8 cellular contexts compared by ENCODE assay signal in genomic region chr2:96764253-96764637, GRCh38. TPM values are rescaled to one million over a fixed set of nuclear protein-coding genes. Genes with fewer than 3 reads are reported as not detected.
DNase-seq lines count a peak whose midpoint lies in the region; ATAC-seq and TF ChIP-seq lines count a peak whose summit lies in the region.

No MANE protein-coding gene starts in this region.

- H3K4me3 ChIP-seq in OCI-LY1 (ENCODE audit: low read depth, low read length, poor library complexity, severe bottlenecking): no peak overlapping the region

- H3K9me3 Mint-ChIP-seq in effector memory CD8-positive, alpha-beta T cell: no peaks in the 10 kb centered on the region
- H3K9me3 Mint-ChIP-seq in osteocyte (ENCODE audit: unreplicated experiment): no peaks in the 10 kb centered on the region

- DNase-seq in DMS79 treated with DMSO at 0.1 percent for 48 hours (lab: John Stamatoyannopoulos, UW) (peak; percentile 56), DMS79 (lab: John Stamatoyannopoulos, UW) (no peak), osteocyte (ENCODE audit: extremely low spot score, unreplicated experiment) (no peak), DMS153 treated with DMSO at 0.1 percent for 48 hours (lab: John Stamatoyannopoulos, UW; ENCODE audit: unreplicated experiment) (no peak), AG08396 (ENCODE audit: low spot score) (no peak)
- no peak for DNase-seq in effector memory CD8-positive, alpha-beta T cell

- H3K4me2 ChIP-seq in OCI-LY1 (ENCODE audit: low read length): peak overlapping the region; percentile 76

- H3K9me3 ChIP-seq in OCI-LY1 (ENCODE audit: low read length): no peaks in the 10 kb centered on the region

- no peak overlapping the region for H3K27ac ChIP-seq in OCI-LY1 (ENCODE audit: low read depth, low read length, poor library complexity, severe bottlenecking)

- no peaks in the 10 kb centered on the region; the same call in 1 of the 2 replicates for H3K36me3 ChIP-seq in OCI-LY1 (ENCODE audit: insufficient read depth, low read length)

- no peaks in the 10 kb centered on the region for H3K9me2 ChIP-seq in OCI-LY1 (ENCODE audit: low read depth, low read length)

- H3F3A ChIP-seq in OCI-LY1 (ENCODE audit: insufficient read depth, low read length): no peaks in the 10 kb centered on the region

- ATAC-seq in effector memory CD8-positive, alpha-beta T cell (replicated peaks): no peak
- no peak for ATAC-seq in esophagus mucosa

- no peak overlapping the region for H3K9ac ChIP-seq in OCI-LY1 (ENCODE audit: low read length)

- H3K36me3 Mint-ChIP-seq in effector memory CD8-positive, alpha-beta T cell (ENCODE audit: insufficient read depth): peaks cover 7% of the 10 kb centered on the region
- H3K36me3 Mint-ChIP-seq in osteocyte (ENCODE audit: unreplicated experiment): peaks cover 1% of the 10 kb centered on the region

- peak overlapping the region; percentile 76 to 77 for H3K4me3 Mint-ChIP-seq in effector memory CD8-positive, alpha-beta T cell
- H3K4me3 Mint-ChIP-seq in osteocyte (ENCODE audit: unreplicated experiment): peak overlapping the region; percentile 36

- H4K20me1 ChIP-seq in OCI-LY1 (ENCODE audit: insufficient read depth, low read length): no peaks in the 10 kb centered on the region

- peak overlapping the region; percentile 11 to 33 for H3K27ac Mint-ChIP-seq in effector memory CD8-positive, alpha-beta T cell
- peak overlapping the region; percentile 33 for H3K27ac Mint-ChIP-seq in osteocyte (ENCODE audit: unreplicated experiment)

- H3K4me1 ChIP-seq in OCI-LY1 (ENCODE audit: insufficient read depth, low read length, severe bottlenecking): peaks cover 59% of the 10 kb centered on the region

- no peaks in the 10 kb centered on the region for H3K27me3 Mint-ChIP-seq in effector memory CD8-positive, alpha-beta T cell
- H3K27me3 Mint-ChIP-seq in osteocyte (ENCODE audit: unreplicated experiment): no peaks in the 10 kb centered on the region

- H3K27me3 ChIP-seq in OCI-LY1 (ENCODE audit: insufficient read depth, low read length): no peaks in the 10 kb centered on the region

- TF ChIP-seq CTCF in OCI-LY1 (IDR thresholded peaks at IDR 0.05; ENCODE audit: low read length): no peak
- TF ChIP-seq CTCF in osteocyte (IDR thresholded peaks at IDR 0.05): no peak

- no peaks in the 10 kb centered on the region for H3K79me2 ChIP-seq in OCI-LY1 (ENCODE audit: insufficient read depth, low read length)

- peaks cover 63 to 67% of the 10 kb centered on the region in 2 donors for H3K4me1 Mint-ChIP-seq in effector memory CD8-positive, alpha-beta T cell (ENCODE audit: low read depth in 2 of 2)
- peaks cover 45% of the 10 kb centered on the region for H3K4me1 Mint-ChIP-seq in osteocyte (ENCODE audit: unreplicated experiment)

- H2AFZ ChIP-seq in OCI-LY1 (ENCODE audit: low read length): no peak overlapping the region

RNA-seq across cellular contexts. Expression of gene CNNM4, which starts 3.5 kb away (rescaled TPM):
- total RNA-seq in osteocyte (7.6 and 8.0 TPM in 2 replicates), esophagus mucosa (9.3 TPM)

RNA-seq across cellular contexts. Expression of gene LMAN2L, which starts 24.4 kb away (rescaled TPM):
- total RNA-seq in osteocyte (19.2 and 21.2 TPM in 2 replicates), esophagus mucosa (4.7 TPM)

RNA-seq across cellular contexts. Expression of gene CNNM3, which starts 51.8 kb away (rescaled TPM):
- total RNA-seq in osteocyte: 20.9 and 22.4 TPM in 2 replicates
- 6.1 TPM for total RNA-seq in esophagus mucosa
